Comparison of ENCODE assay signal across 14 cellular contexts in the genomic region with DNA sequence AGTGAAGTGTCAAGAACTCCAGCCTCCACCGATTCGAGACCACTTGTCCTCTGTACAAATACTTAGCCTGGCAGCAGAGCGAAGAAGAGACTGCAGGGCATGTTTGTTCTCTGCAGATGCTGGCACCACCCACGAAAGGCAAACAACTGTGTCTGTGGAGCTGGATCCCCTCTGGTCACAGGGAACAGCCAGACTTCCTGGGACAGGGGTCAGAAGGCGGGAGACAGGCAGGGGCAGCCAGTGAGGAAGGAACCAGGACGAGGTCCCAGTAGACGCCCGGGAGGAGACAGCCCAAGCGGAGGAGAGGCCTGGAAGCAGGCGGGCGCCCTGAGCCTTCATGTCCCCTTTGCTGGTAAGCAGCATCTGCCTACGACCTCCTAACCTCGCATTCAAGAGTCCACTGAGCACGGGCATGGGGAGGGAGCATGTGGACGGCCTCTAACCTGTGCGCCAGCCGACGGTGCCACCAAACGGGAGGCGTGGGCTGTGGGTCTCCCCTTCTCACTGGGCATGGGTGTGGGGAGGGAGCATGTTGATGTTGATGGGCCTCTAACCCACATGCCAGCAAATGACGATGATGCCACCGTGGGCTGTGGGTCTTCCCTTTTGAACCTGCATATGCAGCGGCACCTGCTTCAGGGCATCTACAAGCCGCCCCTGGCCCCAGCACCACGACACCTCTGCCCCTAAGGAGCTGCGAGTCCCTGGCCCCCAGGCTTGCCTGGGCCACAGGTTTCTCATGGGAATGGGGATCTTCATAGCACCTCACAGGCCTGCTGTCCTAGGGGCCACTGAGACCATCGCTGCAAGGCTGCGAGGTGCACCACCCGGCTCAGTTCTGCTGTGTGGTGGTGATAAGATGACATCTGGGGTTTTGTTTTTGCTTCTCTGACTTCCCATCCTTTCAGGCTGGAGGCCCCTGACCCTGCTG.
A peak's percentile ranks its signal among the peaks of the same experiment; 100 is the strongest.
DNase-seq lines count a peak whose midpoint lies in the region; TF ChIP-seq lines count a peak whose summit lies in the region.
"Had no signal": no experiment of that assay in that cellular context is flagged by ENCODE, and none has a peak within 500 bp of the region (broad histone marks: within the 10 kb centered on the region; RNA-seq: fewer than 3 reads in every experiment).

No MANE protein-coding gene starts in this region.

- in situ Hi-C loops in mammary epithelial cell (cut with MboI; ENCODE audit: low sequenced_read_pairs in 2 of 2) = no loop called here

- peak overlapping the region; percentile 67 for H2BK120ac ChIP-seq in trophoblast cell (ENCODE audit: insufficient read depth, low read length, poor library complexity)

- peak overlapping the region; percentile 69 for H2BK5ac ChIP-seq in trophoblast cell (ENCODE audit: low read depth, low read length, poor library complexity)

- no peaks in the 10 kb centered on the region for H4K20me1 ChIP-seq in mammary epithelial cell (ENCODE audit: insufficient read depth, low read length)
- H4K20me1 ChIP-seq in MM.1S (ENCODE audit: insufficient read depth, low read length) = no peaks in the 10 kb centered on the region
- H4K20me1 ChIP-seq: BLaER1 had no signal

- no TSS peak for BruUV-seq in mammary epithelial cell (replicated peaks; lab: Mats Ljungman, UMichigan)

- CTCF ChIA-PET in mammary epithelial cell (lab: Charles Lee; ENCODE audit: low non-redundant PET) = interaction anchor here (0.7 kb wide), 1 partner anchor 194 kb away, joined by 5 read pairs; no protein-coding TSS in a partner anchor
- CTCF ChIA-PET in GM10248 (lab: Yijun Ruan, JAX) = no interaction called here

- H3K79me2 ChIP-seq in mammary epithelial cell (ENCODE audit: insufficient read depth, low read length) (no peaks in the 10 kb centered on the region), trophoblast cell (ENCODE audit: control insufficient read depth, insufficient read depth, low read length, poor library complexity) (no peaks in the 10 kb centered on the region), MM.1S (ENCODE audit: low read length) (no peaks in the 10 kb centered on the region)

- H3K27ac ChIP-seq in mammary epithelial cell (ENCODE audit: insufficient read depth, low read depth, low read length) (peak overlapping the region; percentile 32), trophoblast cell (ENCODE audit: low read depth, low read length) (peak overlapping the region; percentile 68), MM.1S (ENCODE audit: low read length) (no peak overlapping the region)
- H3K27ac ChIP-seq: BLaER1 had no signal

- DNase-seq in COLO668 (lab: John Stamatoyannopoulos, UW; ENCODE audit: unreplicated experiment) (peak; percentile 69), NCI-H1092 treated with DMSO at 0.1 percent for 48 hours (lab: John Stamatoyannopoulos, UW) (peak; percentile 99), mammary epithelial cell (peak; percentile 1), trophoblast cell (no peak), GM10248 (ENCODE audit: extremely low spot score) (no peak), SKM-1 treated with dmso at 0.1 percent for 144 hours (lab: John Stamatoyannopoulos, UW; ENCODE audit: unreplicated experiment) (no peak), cerebellar nuclear complex (lab: John Stamatoyannopoulos, UW) (no peak), MM.1S (no peak)
- DNase-seq: activated CD4-positive, alpha-beta T cell treated with anti-CD3 and anti-CD28 coated beads, Interleukin-2, amount 10 ng/mL, durations not matched to agents 7 days and 5 days; activated gamma-delta T cell treated with Interleukin-2 at 50 U/mL for 16 hours; central memory CD4-positive, alpha-beta T cell; hippocampal formation; T-helper 1 cell had no signal

- H3K18ac ChIP-seq in trophoblast cell (ENCODE audit: low read length) = peak overlapping the region; percentile 71

- no peaks in the 10 kb centered on the region for H3K9me3 ChIP-seq in mammary epithelial cell (replicated peaks; ENCODE audit: insufficient read depth, low read length)
- H3K9me3 ChIP-seq in trophoblast cell (ENCODE audit: insufficient read depth, low read depth, low read length) = peaks cover 5% of the 10 kb centered on the region
- H3K9me3 ChIP-seq in MM.1S (replicated peaks; ENCODE audit: insufficient read depth, low read length) = no peaks in the 10 kb centered on the region

- no peaks in the 10 kb centered on the region for H3F3A ChIP-seq in MM.1S (ENCODE audit: insufficient read depth, low read length)

- H2AFZ ChIP-seq in mammary epithelial cell (ENCODE audit: low read depth, low read length) = peak overlapping the region; percentile 30
- no peak overlapping the region for H2AFZ ChIP-seq in trophoblast cell (ENCODE audit: insufficient read depth, low read length, poor library complexity)
- no peak overlapping the region for H2AFZ ChIP-seq in MM.1S (ENCODE audit: low read length)

- H3K4me2 ChIP-seq in mammary epithelial cell (ENCODE audit: insufficient read depth, low read depth, low read length) (peak overlapping the region; percentile 37), trophoblast cell (ENCODE audit: low read length) (peak overlapping the region; percentile 3), MM.1S (ENCODE audit: low read depth, low read length) (no peak overlapping the region)
- H3K4me2 ChIP-seq: BLaER1 had no signal

- peak overlapping the region; percentile 68 for H2BK12ac ChIP-seq in trophoblast cell (ENCODE audit: low read length)

- intact Hi-C loops in mammary epithelial cell (cut with micrococcal nuclease) = loop anchor here (1.0 to 2.0 kb wide), 4 partner anchors 47 to 267 kb away; no protein-coding TSS in a partner anchor

- peak overlapping the region; percentile 81 for H3K14ac ChIP-seq in trophoblast cell (ENCODE audit: low read length)

- H4K8ac ChIP-seq in trophoblast cell (ENCODE audit: low read depth, low read length) = peak overlapping the region; percentile 43

- no peak overlapping the region for H3K9ac ChIP-seq in mammary epithelial cell (ENCODE audit: insufficient read depth, low read length)
- H3K9ac ChIP-seq in trophoblast cell (ENCODE audit: low read length) = no peak overlapping the region
- H3K9ac ChIP-seq in MM.1S (ENCODE audit: low read length) = no peak overlapping the region
- H3K9ac ChIP-seq: BLaER1 had no signal

- H3K27me3 ChIP-seq in mammary epithelial cell (ENCODE audit: insufficient read depth, low read length) (no peaks in the 10 kb centered on the region), trophoblast cell (ENCODE audit: insufficient read depth, low read length) (no peaks in the 10 kb centered on the region), MM.1S (replicated peaks; ENCODE audit: insufficient read depth, low read length) (no peaks in the 10 kb centered on the region)
- H3K27me3 ChIP-seq: BLaER1 had no signal

- H4K91ac ChIP-seq in trophoblast cell (ENCODE audit: low read depth, low read length) = peak overlapping the region; percentile 68

- H3K4ac ChIP-seq in trophoblast cell (ENCODE audit: low read depth, low read length) = peak overlapping the region; percentile 41

- H3K4me3 ChIP-seq in mammary epithelial cell (replicated peaks in 1 of 3; ENCODE audit: insufficient read depth in 1 of 3, low read depth in 2 of 3, low read length in 3 of 3) (no peak overlapping the region), trophoblast cell (ENCODE audit: low read depth, low read length) (no peak overlapping the region), MM.1S (ENCODE audit: low read length) (no peak overlapping the region)
- H3K4me3 ChIP-seq: BLaER1 had no signal

- H3K4me1 ChIP-seq in mammary epithelial cell (ENCODE audit: insufficient read depth, low read length) (peaks cover 25% of the 10 kb centered on the region), trophoblast cell (ENCODE audit: control insufficient read depth in 1 of 2, insufficient read depth in 2 of 2, low read length in 2 of 2) (peaks cover 19 to 20% of the 10 kb centered on the region in 2 experiments), MM.1S (ENCODE audit: low read length) (no peaks in the 10 kb centered on the region)
- H3K4me1 ChIP-seq: BLaER1 had no signal

- no peak overlapping the region for H3K23ac ChIP-seq in trophoblast cell (ENCODE audit: low read length)

- no peak overlapping the region for H4K12ac ChIP-seq in trophoblast cell (ENCODE audit: low read depth, low read length)

- H3K36me3 ChIP-seq in mammary epithelial cell (ENCODE audit: insufficient read depth, low read length) (no peaks in the 10 kb centered on the region), trophoblast cell (ENCODE audit: control insufficient read depth in 1 of 2, insufficient read depth in 2 of 2, low read length in 2 of 2) (no peaks in the 10 kb centered on the region), MM.1S (replicated peaks; ENCODE audit: insufficient read depth, low read length) (no peaks in the 10 kb centered on the region)
- H3K36me3 ChIP-seq: BLaER1 had no signal

- peak overlapping the region; percentile 17 for H2AK5ac ChIP-seq in trophoblast cell (ENCODE audit: low read length)

- 83% methylated on average over 13 of the region's 29 CpGs for WGBS in mammary epithelial cell (ENCODE audit: low coverage, missing lambda C conversion rate)
- no CpG with 5 or more reads among the region's 29 CpGs for WGBS in trophoblast cell (ENCODE audit: extremely low coverage, insufficient coverage, insufficient read length)

- no peaks in the 10 kb centered on the region for H3K9me2 ChIP-seq in MM.1S (replicated peaks; ENCODE audit: insufficient read depth, low read length)

- TF ChIP-seq CTCF in mammary epithelial cell (conservative IDR thresholded peaks at IDR 0.05 in 1 of 2, IDR thresholded peaks at IDR 0.05 in 1 of 2; ENCODE audit: extremely low read depth in 1 of 2, insufficient read depth in 1 of 2, low read depth in 1 of 2, low read length in 2 of 2) (no peak), GM10248 (IDR thresholded peaks at IDR 0.05; ENCODE audit: control extremely low read depth, extremely low read depth, low read depth, missing control alignments) (no peak), MM.1S (IDR thresholded peaks at IDR 0.05; ENCODE audit: low read length) (no peak)

- H3K79me1 ChIP-seq in trophoblast cell (ENCODE audit: low read length) = peaks cover 13% of the 10 kb centered on the region

- POLR2A ChIA-PET in GM10248 (lab: Yijun Ruan, JAX) = no interaction called here

- dilution Hi-C loops in mammary epithelial cell (cut with HindIII; ENCODE audit: low sequenced_read_pairs) = no loop called here

Comparison
In these comparisons a context has a peak if more than half of its experiments do, and no peak if none do; other contexts are left out.
1. DNase-seq: peak in COLO668 (single experiment), NCI-H1092 treated with DMSO at 0.1 percent for 48 hours (single experiment) and mammary epithelial cell (single experiment); none in trophoblast cell (0 of 2), GM10248 (single experiment), SKM-1 treated with dmso at 0.1 percent for 144 hours (single experiment), cerebellar nuclear complex (0 of 2) and MM.1S (single experiment).